1 cellular context compared by ENCODE assay signal in genomic region chr2:16223481-16224177, GRCh38.
TF ChIP-seq lines count a peak whose summit lies in the region.

No MANE protein-coding gene starts in this region.

TF ChIP-seq in H1, 55 proteins besides CTCF, POLR2A, EP300 and RAD21:
- TF ChIP-seq MAFK (IDR thresholded peaks at IDR 0.05; ENCODE audit: low read depth, low read length), result no peak
